ENCODE assay signal across 18 cellular contexts in genomic region chr18:10042492-10042891, GRCh38.
"Had no signal": no experiment of that assay in that cellular context is flagged by ENCODE, and none has a peak within 500 bp of the region (broad histone marks: within the 10 kb centered on the region; RNA-seq: fewer than 3 reads in every experiment).

No MANE protein-coding gene starts in this region.

- H3K4me1 Mint-ChIP-seq: activated naive CD4-positive, alpha-beta T cell treated with anti-CD3 and anti-CD28 coated beads, Interleukin-2, amount 50 U/mL, for 24 hours; naive B cell; stimulated activated effector memory CD8-positive, alpha-beta T cell treated with anti-CD3 and anti-CD28 coated beads, Interleukin-12 subunit alpha, Interleukin-12 subunit beta, amount 100 ng/mL, for 72 hours had no signal

- H3K4me2 ChIP-seq: neural progenitor cell had no signal

- H3K36me3 Mint-ChIP-seq: stimulated activated effector memory CD8-positive, alpha-beta T cell treated with anti-CD3 and anti-CD28 coated beads, Interleukin-12 subunit alpha, Interleukin-12 subunit beta, amount 100 ng/mL, for 72 hours had no signal

- H3K4me3 Mint-ChIP-seq: activated CD8-positive, alpha-beta T cell treated with anti-CD3 and anti-CD28 coated beads for 36 hours; activated naive CD4-positive, alpha-beta T cell treated with anti-CD3 and anti-CD28 coated beads, Interleukin-2, amount 50 U/mL, for 24 hours; activated T-cell treated with anti-CD3 and anti-CD28 coated beads, Interleukin-2, amount 50 U/mL, for 4 hours; brain; endodermal cell; naive B cell; stimulated activated effector memory CD8-positive, alpha-beta T cell treated with anti-CD3 and anti-CD28 coated beads, Interleukin-12 subunit alpha, Interleukin-12 subunit beta, amount 100 ng/mL, for 72 hours; WTC11 had no signal

- H3K4me1 ChIP-seq: neural progenitor cell, SJCRH30 had no signal

- H3K4me3 ChIP-seq: neural progenitor cell, ovary, SJCRH30, upper lobe of left lung had no signal

- ATAC-seq: activated CD8-positive, alpha-beta T cell treated with anti-CD3 and anti-CD28 coated beads for 36 hours; activated T-cell treated with anti-CD3 and anti-CD28 coated beads, Interleukin-2, amount 50 U/mL, for 4 hours; left colon; stimulated activated effector memory CD8-positive, alpha-beta T cell treated with anti-CD3 and anti-CD28 coated beads, Interleukin-12 subunit alpha, Interleukin-12 subunit beta, amount 100 ng/mL, for 72 hours; WTC11 had no signal

- H3K9me3 ChIP-seq: ovary, SJCRH30 had no signal

- H3K27ac ChIP-seq: neural progenitor cell, ovary, SJCRH30 had no signal

- H3K27ac Mint-ChIP-seq: activated CD8-positive, alpha-beta T cell treated with anti-CD3 and anti-CD28 coated beads for 36 hours; activated naive CD4-positive, alpha-beta T cell treated with anti-CD3 and anti-CD28 coated beads, Interleukin-2, amount 50 U/mL, for 24 hours; endodermal cell; neural progenitor cell; stimulated activated effector memory CD8-positive, alpha-beta T cell treated with anti-CD3 and anti-CD28 coated beads, Interleukin-12 subunit alpha, Interleukin-12 subunit beta, amount 100 ng/mL, for 72 hours; WTC11 had no signal

- H2AFZ ChIP-seq: neural progenitor cell had no signal

- H3K9ac ChIP-seq: neural progenitor cell had no signal

- H3K27me3 Mint-ChIP-seq: activated CD8-positive, alpha-beta T cell treated with anti-CD3 and anti-CD28 coated beads for 36 hours; activated naive CD4-positive, alpha-beta T cell treated with anti-CD3 and anti-CD28 coated beads, Interleukin-2, amount 50 U/mL, for 24 hours had no signal

- H3K27me3 ChIP-seq: neural progenitor cell, ovary, SJCRH30, upper lobe of left lung had no signal

- DNase-seq: activated CD4-positive, alpha-beta T cell treated with anti-CD3 and anti-CD28 coated beads for 4 hours; activated CD8-positive, alpha-beta T cell treated with anti-CD3 and anti-CD28 coated beads for 36 hours; activated effector memory CD4-positive, alpha-beta T cell treated with anti-CD3 and anti-CD28 coated beads, Interleukin-2, amount 50 U/mL, for 16 hours; activated T-cell treated with anti-CD3 and anti-CD28 coated beads, Interleukin-2, amount 50 U/mL, for 4 hours; amniotic stem cell; dermis blood vessel endothelial cell; left colon; naive B cell; ovary; SJCRH30; T-helper 2 cell; upper lobe of left lung had no signal

- H3K36me3 ChIP-seq: neural progenitor cell, ovary, SJCRH30, upper lobe of left lung had no signal
